ENCODE assay signal across 16 cellular contexts in the genomic region with DNA sequence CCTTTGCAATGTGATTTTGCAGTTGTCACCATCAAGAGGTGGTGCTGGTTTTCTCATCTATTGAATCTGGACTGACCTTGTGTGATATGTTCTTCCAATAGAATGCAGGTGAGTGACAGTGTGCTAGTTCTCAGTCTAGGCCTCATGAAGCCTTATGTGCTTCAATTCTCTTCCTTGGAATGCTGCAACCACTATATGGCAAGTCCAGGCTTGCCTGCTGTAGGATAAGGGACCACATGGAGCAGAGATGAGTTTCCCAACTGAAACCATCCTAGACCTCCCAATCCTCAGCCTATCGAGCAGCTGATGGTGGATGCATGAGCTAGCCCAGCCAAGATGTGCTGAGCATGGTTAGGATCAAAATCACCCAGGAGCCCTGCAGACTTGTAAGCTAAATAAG.
"Had no signal": no experiment of that assay in that cellular context is flagged by ENCODE, and none has a peak within 500 bp of the region (broad histone marks: within the 10 kb centered on the region; RNA-seq: fewer than 3 reads in every experiment).

No MANE protein-coding gene starts in this region.

- H3K27ac ChIP-seq: ascending aorta, lower lobe of right lung, sigmoid colon, upper lobe of right lung, VCaP had no signal

- H3K9me3 ChIP-seq: ascending aorta, lower lobe of right lung, sigmoid colon, upper lobe of right lung had no signal

- H3K36me3 ChIP-seq: ascending aorta, lower lobe of right lung, sigmoid colon, upper lobe of right lung had no signal

- H3K4me3 ChIP-seq: ascending aorta, lower lobe of right lung, sigmoid colon, upper lobe of right lung had no signal

- H3K27me3 ChIP-seq: ascending aorta, sigmoid colon, upper lobe of right lung had no signal

- DNase-seq: activated CD4-positive, alpha-beta T cell treated with anti-CD3 and anti-CD28 coated beads for 1 hour; activated effector memory CD4-positive, alpha-beta T cell treated with anti-CD3 and anti-CD28 coated beads, Interleukin-2, amount 50 U/mL, for 16 hours; activated naive CD4-positive, alpha-beta T cell treated with anti-CD3 and anti-CD28 coated beads, Interleukin-2, amount 50 U/mL, for 16 hours; activated T-cell treated with anti-CD3 and anti-CD28 coated beads, Interleukin-2, amount 50 U/mL, for 72 hours; cerebellar nuclear complex; cortex of kidney; hippocampal formation; islet precursor cell; lower lobe of right lung; occipital lobe; posterior cingulate gyrus; sigmoid colon; stimulated activated CD4-positive, alpha-beta T cell treated with anti-CD3 and anti-CD28 coated beads, Interleukin-4, amount 100 ng/mL, for 24 hours; upper lobe of right lung had no signal

- H3K4me1 ChIP-seq: ascending aorta, lower lobe of right lung, sigmoid colon, upper lobe of right lung had no signal
